In genomic region chr12:113090740-113091139, GRCh38 we compare ENCODE assay signal across 1 cellular context.
TF ChIP-seq lines count a peak whose summit lies in the region.

No MANE protein-coding gene starts in this region.

TF ChIP-seq in K562, 482 proteins besides CTCF, POLR2A, EP300 and RAD21:
- TF ChIP-seq PHB (CRISPR knock-in tag; IDR thresholded peaks at IDR 0.05) (no peak), NRF1 (conservative IDR thresholded peaks at IDR 0.05 in 1 of 2, IDR thresholded peaks at IDR 0.05 in 1 of 2) (peak; percentile 67 to 70; a peak in 3 of 4 replicates), ZNF561 (CRISPR knock-in tag; conservative IDR thresholded peaks at IDR 0.05) (no peak), MAFG (tag; conservative IDR thresholded peaks at IDR 0.05) (0 out of 2 replicates have a peak, but pooled peaks have one; percentile 16), JUND (IDR thresholded peaks at IDR 0.05; ENCODE audit: borderline replicate concordance, low read depth, low read length) (0 out of 2 replicates have a peak, but pooled peaks have one; percentile 11), JUND (tag; IDR thresholded peaks at IDR 0.05; ENCODE audit: borderline replicate concordance, low read depth, low read length) (0 out of 3 replicates have a peak, but pooled peaks have one; percentile 19), NFE2 (IDR thresholded peaks at IDR 0.05; ENCODE audit: low read depth) (peak; percentile 35; the same call in 1 of the 2 replicates), HNRNPH1 (optimal IDR thresholded peaks at IDR 0.05; ENCODE audit: low read depth, low read length) (no peak), EGR1 (conservative IDR thresholded peaks at IDR 0.05) (no peak), USF1 (CRISPR knock-in tag; IDR thresholded peaks at IDR 0.05) (peak; percentile 57), MNT (conservative IDR thresholded peaks at IDR 0.05) (0 out of 4 replicates have a peak, but pooled peaks of 1 of the 2 experiments have one; percentile 31), CREBBP (IDR thresholded peaks at IDR 0.05; ENCODE audit: low read depth, low read length) (no peak), MAX (CRISPR knock-in tag; IDR thresholded peaks at IDR 0.05) (peak; percentile 82), L3MBTL2 (IDR thresholded peaks at IDR 0.05) (peak; percentile 21; the same call in 1 of the 2 replicates)
